ENCODE assay signal across 8 cellular contexts in the genomic region with DNA sequence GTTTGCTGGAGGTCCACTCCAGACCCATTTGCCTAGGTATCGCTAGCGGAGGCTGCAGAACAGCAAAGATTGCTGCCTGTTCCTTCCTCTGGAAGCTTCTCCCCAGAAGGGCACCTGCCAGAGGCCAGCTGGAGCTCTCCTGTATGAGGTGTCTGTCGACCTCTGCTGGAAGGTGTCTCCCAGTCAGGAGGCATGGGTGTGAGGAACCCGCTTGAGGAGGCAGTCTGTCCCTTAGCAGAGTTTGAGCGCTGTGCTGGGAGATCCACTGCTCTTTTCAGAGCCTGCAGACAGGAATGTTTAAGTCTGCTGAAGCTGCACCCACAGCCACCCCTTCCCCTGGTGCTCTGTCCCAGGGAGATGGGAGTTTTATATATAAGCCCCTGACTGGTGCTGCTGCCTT.
A peak's percentile ranks its signal among the peaks of the same experiment; 100 is the strongest.
DNase-seq lines count a peak whose midpoint lies in the region; TF ChIP-seq lines count a peak whose summit lies in the region.
"Not testable (repeated sequence)": the region's sequence is repeated elsewhere in the genome, so short reads cannot be mapped to it uniquely, and the experiment has no call there.

No MANE protein-coding gene starts in this region.

- not testable (repeated sequence) for H2AFZ ChIP-seq in OCI-LY1 (ENCODE audit: low read length)

- H3K27me3 ChIP-seq in Caco-2 (replicated peaks; ENCODE audit: control insufficient read depth, insufficient read depth, low read length); OCI-LY1 (ENCODE audit: insufficient read depth, low read length); endodermal cell (ENCODE audit: control insufficient read depth, insufficient read depth, low read length, poor library complexity, severe bottlenecking): not testable (repeated sequence)

- WGBS in endodermal cell (ENCODE audit: insufficient coverage in 1 of 2, insufficient read length in 1 of 2), 2 experiments, result 71 to 85% methylated on average over 3 to 5 of the region's 5 CpGs

- not testable (repeated sequence) for BruUV-seq in Caco-2 (replicated peaks; lab: Mats Ljungman, UMichigan)

- not testable (repeated sequence) for H3K27ac ChIP-seq in OCI-LY1 (ENCODE audit: low read depth, low read length, poor library complexity, severe bottlenecking); VCaP; endodermal cell (ENCODE audit: low read depth, low read length)

- H3K27ac Mint-ChIP-seq in Caco-2 (ENCODE audit: unreplicated experiment); endodermal cell; progenitor cell of endocrine pancreas: not testable (repeated sequence)

- intact Hi-C loops in Caco-2 (cut with micrococcal nuclease; ENCODE audit: unreplicated experiment), result loop anchor here (1.0 kb wide), 1 partner anchor 114 kb away; no protein-coding TSS in a partner anchor

- not testable (repeated sequence) for H3K4me3 ChIP-seq in Caco-2 (ENCODE audit: low read depth, low read length); OCI-LY1 (ENCODE audit: low read depth, low read length, poor library complexity, severe bottlenecking); endodermal cell (ENCODE audit: low read length)

- H3K9me3 ChIP-seq in Caco-2; OCI-LY1 (ENCODE audit: low read length); endodermal cell (ENCODE audit: control insufficient read depth, low read length): not testable (repeated sequence)

- not testable (repeated sequence) for H4K20me1 ChIP-seq in OCI-LY1 (ENCODE audit: insufficient read depth, low read length)

- peak; percentile 18 to 37 for DNase-seq in Caco-2
- DNase-seq in NCI-H146 treated with DMSO at 0.1 percent for 48 hours (lab: John Stamatoyannopoulos, UW; ENCODE audit: unreplicated experiment), result peak; percentile 53
- peak; percentile 70 for DNase-seq in endodermal cell
- DNase-seq in islet precursor cell, result peak; percentile 64
- not testable (repeated sequence) for DNase-seq in progenitor cell of endocrine pancreas (ENCODE audit: low spot score, unreplicated experiment)

- POLR2A ChIA-PET in Caco-2 (lab: Charles Lee), result not testable (repeated sequence)

- H3K4me1 ChIP-seq in Caco-2; endodermal cell (ENCODE audit: control insufficient read depth, insufficient read depth, low read length): not testable (repeated sequence)
- peaks cover 41% of the 10 kb centered on the region for H3K4me1 ChIP-seq in OCI-LY1 (ENCODE audit: insufficient read depth, low read length, severe bottlenecking)

- not testable (repeated sequence) for H3K4me2 ChIP-seq in OCI-LY1 (ENCODE audit: low read length)

- H3K9ac ChIP-seq in OCI-LY1 (ENCODE audit: low read length); endodermal cell (ENCODE audit: extremely low read depth, low read length, poor library complexity, severe bottlenecking): not testable (repeated sequence)

- H3K9me3 Mint-ChIP-seq in Caco-2 (ENCODE audit: unreplicated experiment) (peaks cover 12% of the 10 kb centered on the region), progenitor cell of endocrine pancreas (ENCODE audit: low read depth) (peaks cover 24% of the 10 kb centered on the region)
- not testable (repeated sequence) for H3K9me3 Mint-ChIP-seq in endodermal cell

- peaks cover 26% of the 10 kb centered on the region for H3K27me3 Mint-ChIP-seq in Caco-2 (ENCODE audit: insufficient read depth, unreplicated experiment)
- H3K27me3 Mint-ChIP-seq in endodermal cell (ENCODE audit: insufficient read depth); progenitor cell of endocrine pancreas: not testable (repeated sequence)

- CTCF ChIA-PET in Caco-2 (lab: Charles Lee), result interaction anchor here (2.5 kb wide), 1 partner anchor 114 kb away, joined by 7 read pairs; no protein-coding TSS in a partner anchor

- TF ChIP-seq CTCF in Caco-2 (IDR thresholded peaks at IDR 0.05; ENCODE audit: insufficient read depth in 1 of 2, low read depth in 1 of 2, low read length in 1 of 2, severe bottlenecking in 1 of 2, unreplicated experiment in 1 of 2), result peak in 1 of 2 experiments; percentile 35
- TF ChIP-seq CTCF in GM12874 (IDR thresholded peaks at IDR 0.05; ENCODE audit: insufficient read depth, low read depth, low read length), result 0 out of 2 replicates have a peak, but pooled peaks have one; percentile 2
- peak; percentile 33; the same call in 1 of the 2 replicates for TF ChIP-seq CTCF in OCI-LY1 (IDR thresholded peaks at IDR 0.05; ENCODE audit: low read length)
- peak; percentile 11; the same call in 1 of the 2 replicates for TF ChIP-seq CTCF in VCaP (conservative IDR thresholded peaks at IDR 0.05)
- TF ChIP-seq CTCF in endodermal cell (conservative IDR thresholded peaks at IDR 0.05), result peak; percentile 66
- TF ChIP-seq CTCF in progenitor cell of endocrine pancreas (IDR thresholded peaks at IDR 0.05; ENCODE audit: unreplicated experiment), result peak; percentile 12

- not testable (repeated sequence) for H3K4me3 Mint-ChIP-seq in Caco-2 (ENCODE audit: unreplicated experiment); endodermal cell; progenitor cell of endocrine pancreas (ENCODE audit: low read depth)

- H3F3A ChIP-seq in OCI-LY1 (ENCODE audit: insufficient read depth, low read length), result not testable (repeated sequence)

- not testable (repeated sequence) for H3K36me3 Mint-ChIP-seq in Caco-2 (ENCODE audit: insufficient read depth, unreplicated experiment); endodermal cell (ENCODE audit: low read depth); progenitor cell of endocrine pancreas (ENCODE audit: insufficient read depth)

- H3K36me3 ChIP-seq in Caco-2 (ENCODE audit: control insufficient read depth, insufficient read depth, low read length); OCI-LY1 (ENCODE audit: insufficient read depth, low read length); endodermal cell (ENCODE audit: control insufficient read depth, insufficient read depth, low read length): not testable (repeated sequence)

- H3K4me1 Mint-ChIP-seq in Caco-2 (ENCODE audit: low read depth, unreplicated experiment), result not testable (repeated sequence)
- peaks cover 14% of the 10 kb centered on the region for H3K4me1 Mint-ChIP-seq in endodermal cell
- H3K4me1 Mint-ChIP-seq in progenitor cell of endocrine pancreas (ENCODE audit: low read depth), result peaks cover 11% of the 10 kb centered on the region

- H3K9me2 ChIP-seq in OCI-LY1 (ENCODE audit: low read depth, low read length), result not testable (repeated sequence)

- not testable (repeated sequence) for H3K79me2 ChIP-seq in OCI-LY1 (ENCODE audit: insufficient read depth, low read length)
